Comparison of ENCODE assay signal across 1 cellular context in the genomic region with DNA sequence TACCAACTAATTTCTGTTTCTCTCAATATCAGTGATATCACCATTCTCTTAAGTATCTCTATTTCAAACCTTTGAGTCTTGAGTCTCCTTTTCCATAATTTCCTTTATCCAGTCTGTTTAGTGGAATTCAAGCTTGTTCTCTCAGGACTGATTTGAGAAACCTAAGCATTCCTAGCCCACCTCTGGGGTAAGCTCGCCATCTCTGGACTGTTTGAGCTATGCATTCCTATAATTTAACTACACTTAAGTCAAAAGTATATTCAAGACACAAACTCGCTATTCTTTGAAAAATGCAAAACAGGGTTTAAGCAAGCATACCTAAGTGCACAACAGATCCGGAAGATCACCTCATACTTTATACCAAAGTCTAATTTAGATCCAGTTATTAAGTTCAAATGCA.
TF ChIP-seq lines count a peak whose summit lies in the region.

No MANE protein-coding gene starts in this region.

TF ChIP-seq in GM12878, 131 proteins besides CTCF, POLR2A, EP300 and RAD21:
- TF ChIP-seq SIN3A (IDR thresholded peaks at IDR 0.05; ENCODE audit: low read depth, low read length) (no peak), MXI1 (IDR thresholded peaks at IDR 0.05; ENCODE audit: low read depth, low read length) (no peak), HSF1 (IDR thresholded peaks at IDR 0.05; ENCODE audit: low read depth, low read length) (no peak), E2F4 (IDR thresholded peaks at IDR 0.05; ENCODE audit: low read depth, low read length) (no peak), NR2C2 (IDR thresholded peaks at IDR 0.05; ENCODE audit: borderline replicate concordance, control insufficient read depth, insufficient read length, low read depth) (no peak), CREB1 (IDR thresholded peaks at IDR 0.05; ENCODE audit: low read depth) (no peak), ZNF207 (IDR thresholded peaks at IDR 0.05; ENCODE audit: borderline replicate concordance) (no peak)
- TF ChIP-seq, protein P1, sequence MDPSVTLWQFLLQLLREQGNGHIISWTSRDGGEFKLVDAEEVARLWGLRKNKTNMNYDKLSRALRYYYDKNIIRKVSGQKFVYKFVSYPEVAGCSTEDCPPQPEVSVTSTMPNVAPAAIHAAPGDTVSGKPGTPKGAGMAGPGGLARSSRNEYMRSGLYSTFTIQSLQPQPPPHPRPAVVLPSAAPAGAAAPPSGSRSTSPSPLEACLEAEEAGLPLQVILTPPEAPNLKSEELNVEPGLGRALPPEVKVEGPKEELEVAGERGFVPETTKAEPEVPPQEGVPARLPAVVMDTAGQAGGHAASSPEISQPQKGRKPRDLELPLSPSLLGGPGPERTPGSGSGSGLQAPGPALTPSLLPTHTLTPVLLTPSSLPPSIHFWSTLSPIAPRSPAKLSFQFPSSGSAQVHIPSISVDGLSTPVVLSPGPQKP (IDR thresholded peaks at IDR 0.05; ENCODE audit: low read depth, low read length) = no peak
- TF ChIP-seq, protein P2, sequence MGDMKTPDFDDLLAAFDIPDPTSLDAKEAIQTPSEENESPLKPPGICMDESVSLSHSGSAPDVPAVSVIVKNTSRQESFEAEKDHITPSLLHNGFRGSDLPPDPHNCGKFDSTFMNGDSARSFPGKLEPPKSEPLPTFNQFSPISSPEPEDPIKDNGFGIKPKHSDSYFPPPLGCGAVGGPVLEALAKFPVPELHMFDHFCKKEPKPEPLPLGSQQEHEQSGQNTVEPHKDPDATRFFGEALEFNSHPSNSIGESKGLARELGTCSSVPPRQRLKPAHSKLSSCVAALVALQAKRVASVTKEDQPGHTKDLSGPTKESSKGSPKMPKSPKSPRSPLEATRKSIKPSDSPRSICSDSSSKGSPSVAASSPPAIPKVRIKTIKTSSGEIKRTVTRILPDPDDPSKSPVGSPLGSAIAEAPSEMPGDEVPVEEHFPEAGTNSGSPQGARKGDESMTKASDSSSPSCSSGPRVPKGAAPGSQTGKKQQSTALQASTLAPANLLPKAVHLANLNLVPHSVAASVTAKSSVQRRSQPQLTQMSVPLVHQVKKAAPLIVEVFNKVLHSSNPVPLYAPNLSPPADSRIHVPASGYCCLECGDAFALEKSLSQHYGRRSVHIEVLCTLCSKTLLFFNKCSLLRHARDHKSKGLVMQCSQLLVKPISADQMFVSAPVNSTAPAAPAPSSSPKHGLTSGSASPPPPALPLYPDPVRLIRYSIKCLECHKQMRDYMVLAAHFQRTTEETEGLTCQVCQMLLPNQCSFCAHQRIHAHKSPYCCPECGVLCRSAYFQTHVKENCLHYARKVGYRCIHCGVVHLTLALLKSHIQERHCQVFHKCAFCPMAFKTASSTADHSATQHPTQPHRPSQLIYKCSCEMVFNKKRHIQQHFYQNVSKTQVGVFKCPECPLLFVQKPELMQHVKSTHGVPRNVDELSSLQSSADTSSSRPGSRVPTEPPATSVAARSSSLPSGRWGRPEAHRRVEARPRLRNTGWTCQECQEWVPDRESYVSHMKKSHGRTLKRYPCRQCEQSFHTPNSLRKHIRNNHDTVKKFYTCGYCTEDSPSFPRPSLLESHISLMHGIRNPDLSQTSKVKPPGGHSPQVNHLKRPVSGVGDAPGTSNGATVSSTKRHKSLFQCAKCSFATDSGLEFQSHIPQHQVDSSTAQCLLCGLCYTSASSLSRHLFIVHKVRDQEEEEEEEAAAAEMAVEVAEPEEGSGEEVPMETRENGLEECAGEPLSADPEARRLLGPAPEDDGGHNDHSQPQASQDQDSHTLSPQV (IDR thresholded peaks at IDR 0.05) = no peak
TF ChIP-seq in GM12878: peak in this region for 0.
